ENCODE assay signal across 24 cellular contexts in genomic region chr13:113589961-113590339, GRCh38. TPM values are rescaled to one million over a fixed set of nuclear protein-coding genes. Genes with fewer than 3 reads are reported as not detected.
DNase-seq lines count a peak whose midpoint lies in the region; ATAC-seq and TF ChIP-seq lines count a peak whose summit lies in the region.
"Had no signal": no experiment of that assay in that cellular context is flagged by ENCODE, and none has a peak within 500 bp of the region (broad histone marks: within the 10 kb centered on the region; RNA-seq: fewer than 3 reads in every experiment).

No MANE protein-coding gene starts in this region.

- TF ChIP-seq CTCF in DND-41 (IDR thresholded peaks at IDR 0.05; ENCODE audit: borderline replicate concordance, extremely low read depth, low read length, poor library complexity, severe bottlenecking) (no peak), RWPE2 (IDR thresholded peaks at IDR 0.05; ENCODE audit: poor library complexity, severe bottlenecking) (no peak), heart right ventricle (IDR thresholded peaks at IDR 0.05) (no peak), progenitor cell of endocrine pancreas (IDR thresholded peaks at IDR 0.05; ENCODE audit: unreplicated experiment) (no peak)

- peaks cover 8% of the 10 kb centered on the region for H3K36me3 Mint-ChIP-seq in progenitor cell of endocrine pancreas (ENCODE audit: insufficient read depth)

- H3K4me3 Mint-ChIP-seq in progenitor cell of endocrine pancreas (ENCODE audit: low read depth): no peak overlapping the region
- H3K4me3 Mint-ChIP-seq: activated CD4-positive, alpha-beta T cell treated with anti-CD3 and anti-CD28 coated beads, Interleukin-2, amount 10 ng/mL, durations not matched to agents 7 days and 5 days; CD8-positive, alpha-beta T cell had no signal

- no peak overlapping the region for H2AFZ ChIP-seq in DND-41 (ENCODE audit: low read depth, low read length)

- WGBS in heart right ventricle, 2 donors: 78 to 84% methylated on average over 14 of the region's 14 CpGs

- DNase-seq in DND-41 (no peak), RWPE2 (ENCODE audit: low spot score) (peak; percentile 32), heart right ventricle (no peak), progenitor cell of endocrine pancreas (ENCODE audit: low spot score, unreplicated experiment) (no peak), HuH-7 (ENCODE audit: low spot score) (no peak)
- DNase-seq: activated CD4-positive, alpha-beta T cell treated with anti-CD3 and anti-CD28 coated beads, Interleukin-2, amount 10 ng/mL, durations not matched to agents 7 days and 5 days; brain microvascular endothelial cell; cortex of kidney; DMS53; GF-D8; mesendoderm; naive B cell; NCI-H1092 treated with DMSO at 0.1 percent for 48 hours; NCI-H2029; NCI-H446; SIG-M5; stimulated activated CD4-positive, alpha-beta T cell treated with anti-CD3 and anti-CD28 coated beads, Interleukin-15, amount 100 ng/mL, for 24 hours had no signal

- H3K4me1 ChIP-seq in DND-41 (ENCODE audit: insufficient read depth, low read length) (peaks cover 41% of the 10 kb centered on the region), RWPE2 (ENCODE audit: insufficient read depth, poor library complexity, severe bottlenecking) (peaks cover 9% of the 10 kb centered on the region), heart right ventricle (peaks cover 0 to 24% (median 13%) of the 10 kb centered on the region in 9 donors)
- H3K4me1 ChIP-seq: pancreas had no signal

- no peaks in the 10 kb centered on the region for H3K9me3 ChIP-seq in DND-41 (ENCODE audit: insufficient read depth, low read length, severe bottlenecking)
- no peaks in the 10 kb centered on the region for H3K9me3 ChIP-seq in RWPE2 (ENCODE audit: severe bottlenecking)
- H3K9me3 ChIP-seq in heart right ventricle: no peaks in the 10 kb centered on the region
- H3K9me3 ChIP-seq: adrenal gland, pancreas, right lobe of liver had no signal

- peaks cover 9% of the 10 kb centered on the region for H3K4me1 Mint-ChIP-seq in progenitor cell of endocrine pancreas (ENCODE audit: low read depth)

- H3K4me3 ChIP-seq in DND-41 (ENCODE audit: low read depth in 1 of 2, low read length in 2 of 2) (no peak overlapping the region), RWPE2 (ENCODE audit: severe bottlenecking) (no peak overlapping the region), heart right ventricle (no peak overlapping the region)
- H3K4me3 ChIP-seq: adrenal gland, pancreas, right lobe of liver had no signal

- no peak for ATAC-seq in DND-41 (ENCODE audit: insufficient read depth, low read depth)
- no peak for ATAC-seq in RWPE2 (ENCODE audit: low read depth)
- ATAC-seq in heart right ventricle: peak in 6 of 8 donors; percentile 5 to 39 (median 24)
- ATAC-seq in GM18511 (IDR thresholded peaks at IDR 0.05; ENCODE audit: unreplicated experiment): no peak
- ATAC-seq in HG03571 (IDR thresholded peaks at IDR 0.05; ENCODE audit: unreplicated experiment): no peak
- no peak for ATAC-seq in HG02571 (IDR thresholded peaks at IDR 0.05; ENCODE audit: unreplicated experiment)
- ATAC-seq: CD8-positive, alpha-beta T cell; pancreas; right lobe of liver had no signal

- H4K20me1 ChIP-seq in DND-41 (ENCODE audit: insufficient read depth, low read length): peaks cover 84% of the 10 kb centered on the region

- H3K79me2 ChIP-seq in DND-41 (ENCODE audit: insufficient read depth, low read length): peaks cover 99% of the 10 kb centered on the region

- intact Hi-C loops in heart right ventricle (cut with DNase I): no loop called here

- no peaks in the 10 kb centered on the region for H3K9me3 Mint-ChIP-seq in progenitor cell of endocrine pancreas (ENCODE audit: low read depth)
- H3K9me3 Mint-ChIP-seq: activated CD4-positive, alpha-beta T cell treated with anti-CD3 and anti-CD28 coated beads, Interleukin-2, amount 10 ng/mL, durations not matched to agents 7 days and 5 days; CD8-positive, alpha-beta T cell; naive B cell had no signal

- H3K27me3 ChIP-seq in DND-41 (ENCODE audit: insufficient read depth, low read length, poor library complexity): no peaks in the 10 kb centered on the region
- H3K27me3 ChIP-seq in RWPE2 (ENCODE audit: insufficient read depth, poor library complexity, severe bottlenecking): no peaks in the 10 kb centered on the region
- H3K27me3 ChIP-seq in heart right ventricle: no peaks in the 10 kb centered on the region
- H3K27me3 ChIP-seq: adrenal gland, brain microvascular endothelial cell, pancreas, right lobe of liver had no signal

- H3K4me2 ChIP-seq in DND-41 (ENCODE audit: insufficient read depth, low read length): peak overlapping the region; percentile 7; the same call in 1 of the 2 replicates

- H3K27me3 Mint-ChIP-seq in progenitor cell of endocrine pancreas: no peaks in the 10 kb centered on the region
- H3K27me3 Mint-ChIP-seq: activated CD4-positive, alpha-beta T cell treated with anti-CD3 and anti-CD28 coated beads, Interleukin-2, amount 10 ng/mL, durations not matched to agents 7 days and 5 days; naive B cell had no signal

- H3K27ac Mint-ChIP-seq in progenitor cell of endocrine pancreas: peak overlapping the region; percentile 9
- H3K27ac Mint-ChIP-seq: activated CD4-positive, alpha-beta T cell treated with anti-CD3 and anti-CD28 coated beads, Interleukin-2, amount 10 ng/mL, durations not matched to agents 7 days and 5 days; CD8-positive, alpha-beta T cell; naive B cell had no signal

- no peak overlapping the region for H3K9ac ChIP-seq in DND-41 (ENCODE audit: low read depth, low read length)

- H3K36me3 ChIP-seq in DND-41 (ENCODE audit: insufficient read depth, low read length) (peaks cover 81% of the 10 kb centered on the region), RWPE2 (ENCODE audit: low read depth) (peaks cover 69% of the 10 kb centered on the region), heart right ventricle (peaks cover 0 to 33% (median 4%) of the 10 kb centered on the region in 9 donors)
- H3K36me3 ChIP-seq: pancreas had no signal

- H3K27ac ChIP-seq in DND-41 (ENCODE audit: low read length): peak overlapping the region; percentile 6; the same call in 1 of the 2 replicates
- no peak overlapping the region for H3K27ac ChIP-seq in RWPE2 (ENCODE audit: poor library complexity, severe bottlenecking)
- peak overlapping the region in 1 of 10 donors; percentile 54 for H3K27ac ChIP-seq in heart right ventricle
- H3K27ac ChIP-seq: adrenal gland, brain microvascular endothelial cell, pancreas, right lobe of liver had no signal

RNA-seq across cellular contexts. Expression of gene TFDP1, which starts 5.4 kb away (rescaled TPM):
- total RNA-seq in heart right ventricle (10 to 100 TPM; 30.9 to 51.4 (median 38.3) TPM), progenitor cell of endocrine pancreas (58.2 and 63.9 TPM in 2 replicates)
- 10 to 100 TPM; 16.4 to 23.0 TPM for polyA plus RNA-seq in heart right ventricle

Comparison
In these comparisons a context has a peak if more than half of its experiments do, and no peak if none do; other contexts are left out.
1. ATAC-seq: peak in heart right ventricle (6 of 8); none in DND-41 (single experiment), RWPE2 (single experiment), GM18511 (single experiment), HG03571 (single experiment) and HG02571 (single experiment).